22 cellular contexts compared by ENCODE assay signal in genomic region chr2:215382480-215382879, GRCh38.
"Had no signal": no experiment of that assay in that cellular context is flagged by ENCODE, and none has a peak within 500 bp of the region (broad histone marks: within the 10 kb centered on the region; RNA-seq: fewer than 3 reads in every experiment).

No MANE protein-coding gene starts in this region.

- H3K9ac ChIP-seq: SK-N-SH had no signal

- DNase-seq: IMR-90, Karpas-422, KG1, MG63, NCI-H1092 treated with DMSO at 0.1 percent for 48 hours, NCI-H1436, NCI-H187, NCI-H2029, NCI-H2081 treated with DMSO at 0.1 percent for 48 hours, NCI-H2171, NCI-H226, NCI-H446, NCI-H510A, NCI-H524 treated with DMSO at 0.1 percent for 48 hours, NCI-H69, NCI-H774, PC-3, SHP77, SK-N-SH, SW 1271 had no signal

- H3K9me3 ChIP-seq: MG63, SK-N-SH had no signal

- H3K27me3 ChIP-seq: MG63 had no signal

- H3K27ac ChIP-seq: HL-60, RWPE1 had no signal

- H3K4me3 ChIP-seq: MG63 had no signal

- H3K4me2 ChIP-seq: SK-N-SH had no signal
